1 cellular context compared by ENCODE assay signal in the genomic region with DNA sequence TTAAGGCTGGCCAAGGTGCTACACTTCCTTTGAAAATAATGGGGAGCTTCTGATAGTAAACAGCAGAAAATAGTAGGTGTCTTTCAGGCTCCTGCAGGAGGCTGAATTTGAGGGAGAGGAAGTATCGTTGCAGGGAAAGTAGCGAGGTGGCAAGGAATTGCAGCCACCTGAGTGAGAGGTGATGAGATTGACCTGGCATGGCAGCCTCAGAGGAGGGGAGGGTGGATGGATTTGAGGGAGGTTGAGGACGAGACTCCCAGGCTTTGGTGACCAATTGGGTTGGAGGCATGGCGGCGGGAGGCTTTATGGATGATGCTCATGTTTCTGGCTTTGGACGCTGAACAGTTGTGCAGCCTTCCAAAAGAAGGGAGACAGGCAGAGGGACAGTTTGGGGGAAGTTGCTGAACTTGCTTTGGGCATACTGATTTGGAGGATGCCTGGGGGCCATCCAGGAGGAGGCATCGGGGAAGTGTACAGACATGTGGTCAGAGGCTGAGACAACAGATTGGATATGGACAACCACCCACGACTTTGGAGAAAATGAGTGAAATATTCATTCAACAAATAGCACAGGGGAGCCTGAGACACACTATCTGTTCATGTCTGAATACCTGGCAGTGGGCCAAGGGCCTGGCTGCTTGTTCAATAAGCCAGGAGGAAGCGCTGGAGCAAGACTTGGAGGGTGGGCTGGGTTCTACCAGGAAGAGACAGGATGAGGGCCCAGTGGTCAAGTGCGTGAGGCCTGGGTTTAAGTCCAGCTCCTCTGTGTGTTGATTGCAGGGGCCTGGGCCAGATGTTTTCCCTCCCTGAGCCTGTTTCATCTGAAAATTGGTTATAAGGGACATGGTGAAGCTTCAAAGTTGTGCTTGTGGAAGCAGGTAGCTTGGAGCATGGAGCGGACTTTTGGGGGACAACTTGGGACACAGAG.
TF ChIP-seq lines count a peak whose summit lies in the region.

No MANE protein-coding gene starts in this region.

TF ChIP-seq in HepG2, 621 proteins besides CTCF, POLR2A, EP300 and RAD21 (continued from another document and continues in another):
- TF ChIP-seq, protein P1, sequence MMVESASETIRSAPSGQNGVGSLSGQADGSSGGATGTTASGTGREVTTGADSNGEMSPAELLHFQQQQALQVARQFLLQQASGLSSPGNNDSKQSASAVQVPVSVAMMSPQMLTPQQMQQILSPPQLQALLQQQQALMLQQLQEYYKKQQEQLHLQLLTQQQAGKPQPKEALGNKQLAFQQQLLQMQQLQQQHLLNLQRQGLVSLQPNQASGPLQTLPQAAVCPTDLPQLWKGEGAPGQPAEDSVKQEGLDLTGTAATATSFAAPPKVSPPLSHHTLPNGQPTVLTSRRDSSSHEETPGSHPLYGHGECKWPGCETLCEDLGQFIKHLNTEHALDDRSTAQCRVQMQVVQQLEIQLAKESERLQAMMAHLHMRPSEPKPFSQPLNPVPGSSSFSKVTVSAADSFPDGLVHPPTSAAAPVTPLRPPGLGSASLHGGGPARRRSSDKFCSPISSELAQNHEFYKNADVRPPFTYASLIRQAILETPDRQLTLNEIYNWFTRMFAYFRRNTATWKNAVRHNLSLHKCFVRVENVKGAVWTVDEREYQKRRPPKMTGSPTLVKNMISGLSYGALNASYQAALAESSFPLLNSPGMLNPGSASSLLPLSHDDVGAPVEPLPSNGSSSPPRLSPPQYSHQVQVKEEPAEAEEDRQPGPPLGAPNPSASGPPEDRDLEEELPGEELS (CRISPR knock-in tag; IDR thresholded peaks at IDR 0.05), result peak; percentile 54; the same call in 1 of the 2 replicates
- TF ChIP-seq TEAD2 (CRISPR knock-in tag; IDR thresholded peaks at IDR 0.05), result no peak
- peak; percentile 62; the same call in 1 of the 2 replicates for TF ChIP-seq ZNF614 (CRISPR knock-in tag; IDR thresholded peaks at IDR 0.05; ENCODE audit: borderline replicate concordance)
- TF ChIP-seq FOXC1 (CRISPR knock-in tag; IDR thresholded peaks at IDR 0.05; ENCODE audit: borderline replicate concordance), result peak; percentile 71
- TF ChIP-seq ETV5 (CRISPR knock-in tag; IDR thresholded peaks at IDR 0.05; ENCODE audit: borderline replicate concordance), result peak; percentile 65; the same call in 1 of the 2 replicates
- no peak for TF ChIP-seq ZNF180 (CRISPR knock-in tag; IDR thresholded peaks at IDR 0.05; ENCODE audit: borderline replicate concordance, low read depth)
- TF ChIP-seq, protein P2, sequence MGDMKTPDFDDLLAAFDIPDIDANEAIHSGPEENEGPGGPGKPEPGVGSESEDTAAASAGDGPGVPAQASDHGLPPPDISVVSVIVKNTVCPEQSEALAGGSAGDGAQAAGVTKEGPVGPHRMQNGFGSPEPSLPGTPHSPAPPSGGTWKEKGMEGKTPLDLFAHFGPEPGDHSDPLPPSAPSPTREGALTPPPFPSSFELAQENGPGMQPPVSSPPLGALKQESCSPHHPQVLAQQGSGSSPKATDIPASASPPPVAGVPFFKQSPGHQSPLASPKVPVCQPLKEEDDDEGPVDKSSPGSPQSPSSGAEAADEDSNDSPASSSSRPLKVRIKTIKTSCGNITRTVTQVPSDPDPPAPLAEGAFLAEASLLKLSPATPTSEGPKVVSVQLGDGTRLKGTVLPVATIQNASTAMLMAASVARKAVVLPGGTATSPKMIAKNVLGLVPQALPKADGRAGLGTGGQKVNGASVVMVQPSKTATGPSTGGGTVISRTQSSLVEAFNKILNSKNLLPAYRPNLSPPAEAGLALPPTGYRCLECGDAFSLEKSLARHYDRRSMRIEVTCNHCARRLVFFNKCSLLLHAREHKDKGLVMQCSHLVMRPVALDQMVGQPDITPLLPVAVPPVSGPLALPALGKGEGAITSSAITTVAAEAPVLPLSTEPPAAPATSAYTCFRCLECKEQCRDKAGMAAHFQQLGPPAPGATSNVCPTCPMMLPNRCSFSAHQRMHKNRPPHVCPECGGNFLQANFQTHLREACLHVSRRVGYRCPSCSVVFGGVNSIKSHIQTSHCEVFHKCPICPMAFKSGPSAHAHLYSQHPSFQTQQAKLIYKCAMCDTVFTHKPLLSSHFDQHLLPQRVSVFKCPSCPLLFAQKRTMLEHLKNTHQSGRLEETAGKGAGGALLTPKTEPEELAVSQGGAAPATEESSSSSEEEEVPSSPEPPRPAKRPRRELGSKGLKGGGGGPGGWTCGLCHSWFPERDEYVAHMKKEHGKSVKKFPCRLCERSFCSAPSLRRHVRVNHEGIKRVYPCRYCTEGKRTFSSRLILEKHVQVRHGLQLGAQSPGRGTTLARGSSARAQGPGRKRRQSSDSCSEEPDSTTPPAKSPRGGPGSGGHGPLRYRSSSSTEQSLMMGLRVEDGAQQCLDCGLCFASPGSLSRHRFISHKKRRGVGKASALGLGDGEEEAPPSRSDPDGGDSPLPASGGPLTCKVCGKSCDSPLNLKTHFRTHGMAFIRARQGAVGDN (CRISPR knock-in tag; IDR thresholded peaks at IDR 0.05), result peak; percentile 81
- no peak for TF ChIP-seq SRSF9 (IDR thresholded peaks at IDR 0.05; ENCODE audit: borderline replicate concordance, insufficient read depth, low read depth, low read length, poor library complexity, severe bottlenecking)
- peak; percentile 66; the same call in 1 of the 2 replicates for TF ChIP-seq NFIB (CRISPR knock-in tag; IDR thresholded peaks at IDR 0.05; ENCODE audit: borderline replicate concordance)
- TF ChIP-seq, protein P3, sequence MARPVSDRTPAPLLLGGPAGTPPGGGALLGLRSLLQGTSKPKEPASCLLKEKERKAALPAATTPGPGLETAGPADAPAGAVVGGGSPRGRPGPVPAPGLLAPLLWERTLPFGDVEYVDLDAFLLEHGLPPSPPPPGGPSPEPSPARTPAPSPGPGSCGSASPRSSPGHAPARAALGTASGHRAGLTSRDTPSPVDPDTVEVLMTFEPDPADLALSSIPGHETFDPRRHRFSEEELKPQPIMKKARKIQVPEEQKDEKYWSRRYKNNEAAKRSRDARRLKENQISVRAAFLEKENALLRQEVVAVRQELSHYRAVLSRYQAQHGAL (CRISPR knock-in tag; IDR thresholded peaks at IDR 0.05; ENCODE audit: not compliant biosample characterization), result no peak
- TF ChIP-seq, protein P4, sequence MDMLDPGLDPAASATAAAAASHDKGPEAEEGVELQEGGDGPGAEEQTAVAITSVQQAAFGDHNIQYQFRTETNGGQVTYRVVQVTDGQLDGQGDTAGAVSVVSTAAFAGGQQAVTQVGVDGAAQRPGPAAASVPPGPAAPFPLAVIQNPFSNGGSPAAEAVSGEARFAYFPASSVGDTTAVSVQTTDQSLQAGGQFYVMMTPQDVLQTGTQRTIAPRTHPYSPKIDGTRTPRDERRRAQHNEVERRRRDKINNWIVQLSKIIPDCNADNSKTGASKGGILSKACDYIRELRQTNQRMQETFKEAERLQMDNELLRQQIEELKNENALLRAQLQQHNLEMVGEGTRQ (IDR thresholded peaks at IDR 0.05; ENCODE audit: low read depth, low read length), result no peak
- TF ChIP-seq, protein P4 (CRISPR knock-in tag; IDR thresholded peaks at IDR 0.05; ENCODE audit: borderline replicate concordance), result no peak
- TF ChIP-seq HMGA1 (CRISPR knock-in tag; conservative IDR thresholded peaks at IDR 0.05), result no peak
- TF ChIP-seq ATF7 (IDR thresholded peaks at IDR 0.05), result no peak
- no peak for TF ChIP-seq ATF7 (CRISPR knock-in tag; IDR thresholded peaks at IDR 0.05)
- TF ChIP-seq ZNF839 (CRISPR knock-in tag; IDR thresholded peaks at IDR 0.05; ENCODE audit: borderline replicate concordance), result no peak
- TF ChIP-seq, protein P5, sequence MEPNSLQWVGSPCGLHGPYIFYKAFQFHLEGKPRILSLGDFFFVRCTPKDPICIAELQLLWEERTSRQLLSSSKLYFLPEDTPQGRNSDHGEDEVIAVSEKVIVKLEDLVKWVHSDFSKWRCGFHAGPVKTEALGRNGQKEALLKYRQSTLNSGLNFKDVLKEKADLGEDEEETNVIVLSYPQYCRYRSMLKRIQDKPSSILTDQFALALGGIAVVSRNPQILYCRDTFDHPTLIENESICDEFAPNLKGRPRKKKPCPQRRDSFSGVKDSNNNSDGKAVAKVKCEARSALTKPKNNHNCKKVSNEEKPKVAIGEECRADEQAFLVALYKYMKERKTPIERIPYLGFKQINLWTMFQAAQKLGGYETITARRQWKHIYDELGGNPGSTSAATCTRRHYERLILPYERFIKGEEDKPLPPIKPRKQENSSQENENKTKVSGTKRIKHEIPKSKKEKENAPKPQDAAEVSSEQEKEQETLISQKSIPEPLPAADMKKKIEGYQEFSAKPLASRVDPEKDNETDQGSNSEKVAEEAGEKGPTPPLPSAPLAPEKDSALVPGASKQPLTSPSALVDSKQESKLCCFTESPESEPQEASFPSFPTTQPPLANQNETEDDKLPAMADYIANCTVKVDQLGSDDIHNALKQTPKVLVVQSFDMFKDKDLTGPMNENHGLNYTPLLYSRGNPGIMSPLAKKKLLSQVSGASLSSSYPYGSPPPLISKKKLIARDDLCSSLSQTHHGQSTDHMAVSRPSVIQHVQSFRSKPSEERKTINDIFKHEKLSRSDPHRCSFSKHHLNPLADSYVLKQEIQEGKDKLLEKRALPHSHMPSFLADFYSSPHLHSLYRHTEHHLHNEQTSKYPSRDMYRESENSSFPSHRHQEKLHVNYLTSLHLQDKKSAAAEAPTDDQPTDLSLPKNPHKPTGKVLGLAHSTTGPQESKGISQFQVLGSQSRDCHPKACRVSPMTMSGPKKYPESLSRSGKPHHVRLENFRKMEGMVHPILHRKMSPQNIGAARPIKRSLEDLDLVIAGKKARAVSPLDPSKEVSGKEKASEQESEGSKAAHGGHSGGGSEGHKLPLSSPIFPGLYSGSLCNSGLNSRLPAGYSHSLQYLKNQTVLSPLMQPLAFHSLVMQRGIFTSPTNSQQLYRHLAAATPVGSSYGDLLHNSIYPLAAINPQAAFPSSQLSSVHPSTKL (CRISPR knock-in tag; IDR thresholded peaks at IDR 0.05), result peak; percentile 76
- TF ChIP-seq, protein P6, sequence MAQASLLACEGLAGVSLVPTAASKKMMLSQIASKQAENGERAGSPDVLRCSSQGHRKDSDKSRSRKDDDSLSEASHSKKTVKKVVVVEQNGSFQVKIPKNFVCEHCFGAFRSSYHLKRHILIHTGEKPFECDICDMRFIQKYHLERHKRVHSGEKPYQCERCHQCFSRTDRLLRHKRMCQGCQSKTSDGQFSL (CRISPR knock-in tag; IDR thresholded peaks at IDR 0.05), result no peak
- TF ChIP-seq KDM2A (CRISPR knock-in tag; IDR thresholded peaks at IDR 0.05; ENCODE audit: borderline replicate concordance, low read depth), result no peak
- no peak for TF ChIP-seq ZFYVE20 (CRISPR knock-in tag; IDR thresholded peaks at IDR 0.05; ENCODE audit: borderline replicate concordance, low read depth)
- TF ChIP-seq ZNF3 (CRISPR knock-in tag; IDR thresholded peaks at IDR 0.05), result peak; percentile 99
- TF ChIP-seq ZFP1 (CRISPR knock-in tag; IDR thresholded peaks at IDR 0.05), result no peak
- peak; percentile 54; the same call in 1 of the 2 replicates for TF ChIP-seq TMF1 (CRISPR knock-in tag; IDR thresholded peaks at IDR 0.05; ENCODE audit: low read depth)
- no peak for TF ChIP-seq RBM39 (IDR thresholded peaks at IDR 0.05; ENCODE audit: low read depth, low read length, poor library complexity, severe bottlenecking)
- TF ChIP-seq ZNF75D (CRISPR knock-in tag; IDR thresholded peaks at IDR 0.05; ENCODE audit: borderline replicate concordance), result no peak
- TF ChIP-seq ZNF775 (CRISPR knock-in tag; IDR thresholded peaks at IDR 0.05; ENCODE audit: borderline replicate concordance), result no peak
- TF ChIP-seq, protein P7, sequence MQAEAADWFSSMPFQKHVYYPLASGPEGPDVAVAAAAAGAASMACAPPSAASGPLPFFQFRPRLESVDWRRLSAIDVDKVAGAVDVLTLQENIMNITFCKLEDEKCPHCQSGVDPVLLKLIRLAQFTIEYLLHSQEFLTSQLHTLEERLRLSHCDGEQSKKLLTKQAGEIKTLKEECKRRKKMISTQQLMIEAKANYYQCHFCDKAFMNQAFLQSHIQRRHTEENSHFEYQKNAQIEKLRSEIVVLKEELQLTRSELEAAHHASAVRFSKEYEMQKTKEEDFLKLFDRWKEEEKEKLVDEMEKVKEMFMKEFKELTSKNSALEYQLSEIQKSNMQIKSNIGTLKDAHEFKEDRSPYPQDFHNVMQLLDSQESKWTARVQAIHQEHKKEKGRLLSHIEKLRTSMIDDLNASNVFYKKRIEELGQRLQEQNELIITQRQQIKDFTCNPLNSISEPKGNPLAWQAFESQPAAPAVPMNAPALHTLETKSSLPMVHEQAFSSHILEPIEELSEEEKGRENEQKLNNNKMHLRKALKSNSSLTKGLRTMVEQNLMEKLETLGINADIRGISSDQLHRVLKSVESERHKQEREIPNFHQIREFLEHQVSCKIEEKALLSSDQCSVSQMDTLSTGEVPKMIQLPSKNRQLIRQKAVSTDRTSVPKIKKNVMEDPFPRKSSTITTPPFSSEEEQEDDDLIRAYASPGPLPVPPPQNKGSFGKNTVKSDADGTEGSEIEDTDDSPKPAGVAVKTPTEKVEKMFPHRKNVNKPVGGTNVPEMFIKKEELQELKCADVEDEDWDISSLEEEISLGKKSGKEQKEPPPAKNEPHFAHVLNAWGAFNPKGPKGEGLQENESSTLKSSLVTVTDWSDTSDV (CRISPR knock-in tag; IDR thresholded peaks at IDR 0.05), result no peak; the same call in 1 of the 2 replicates
- no peak for TF ChIP-seq ISX (CRISPR knock-in tag; conservative IDR thresholded peaks at IDR 0.05)
- TF ChIP-seq THAP11 (CRISPR knock-in tag; IDR thresholded peaks at IDR 0.05), result no peak
- no peak for TF ChIP-seq CHD4 (IDR thresholded peaks at IDR 0.05; ENCODE audit: borderline replicate concordance, low read length)
- TF ChIP-seq ZNF496 (CRISPR knock-in tag; IDR thresholded peaks at IDR 0.05; ENCODE audit: insufficient replicate concordance), result no peak
- TF ChIP-seq ZNF350 (CRISPR knock-in tag; IDR thresholded peaks at IDR 0.05; ENCODE audit: borderline replicate concordance, low read depth), result peak; percentile 29; the same call in 1 of the 2 replicates
- no peak for TF ChIP-seq ZNF605 (CRISPR knock-in tag; IDR thresholded peaks at IDR 0.05)
- no peak for TF ChIP-seq AGO2 (optimal IDR thresholded peaks at IDR 0.05; ENCODE audit: low read depth, low read length)
